1 cellular context compared by ENCODE assay signal in the genomic region with DNA sequence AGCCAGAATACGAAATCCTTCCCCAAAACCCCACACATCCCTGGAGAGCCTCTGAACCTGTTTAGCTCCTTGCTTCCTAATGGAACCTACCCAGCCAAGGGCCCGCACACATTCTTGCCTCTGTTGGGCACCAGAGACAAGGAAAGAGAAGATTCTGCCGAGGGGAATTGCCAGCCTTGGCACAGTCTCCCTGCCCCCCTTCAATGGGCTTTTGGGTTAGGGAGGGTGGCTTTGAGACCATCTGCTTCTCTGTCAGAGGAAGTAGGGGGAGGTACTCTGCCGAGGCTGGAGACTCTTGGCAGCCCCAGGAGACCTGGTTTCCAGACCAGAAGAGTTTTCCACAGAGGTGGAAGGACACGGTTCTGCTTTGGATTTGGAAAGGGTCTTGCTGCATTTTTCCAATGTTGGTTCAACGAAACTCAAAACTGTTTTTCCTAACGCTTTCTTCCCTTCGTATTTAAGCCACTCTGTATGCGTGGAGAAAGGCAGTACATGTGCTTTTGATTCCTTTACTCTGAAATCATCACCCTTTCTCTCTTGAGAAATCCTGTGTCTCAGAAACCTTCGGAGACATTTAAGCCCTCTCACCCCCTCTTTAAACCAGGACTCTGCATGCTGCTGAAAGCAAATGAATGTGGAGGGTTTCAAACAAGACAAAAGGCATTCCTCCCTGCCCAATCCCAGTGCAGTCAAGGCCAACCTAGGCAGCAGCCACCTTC.
TF ChIP-seq lines count a peak whose summit lies in the region.

No MANE protein-coding gene starts in this region.

TF ChIP-seq in K562, 482 proteins besides CTCF, POLR2A, EP300 and RAD21 (continued from another document):
- TF ChIP-seq RBM17 (IDR thresholded peaks at IDR 0.05; ENCODE audit: borderline replicate concordance, low read depth, low read length) = no peak
- TF ChIP-seq CEBPG (CRISPR knock-in tag; IDR thresholded peaks at IDR 0.05) = no peak
- no peak for TF ChIP-seq CEBPG (tag; conservative IDR thresholded peaks at IDR 0.05 in 1 of 2, IDR thresholded peaks at IDR 0.05 in 1 of 2)
TF ChIP-seq in K562: peak in this region for 0.
